ENCODE assay signal across 1 cellular context in genomic region chr11:108734956-108735559, GRCh38.
TF ChIP-seq lines count a peak whose summit lies in the region.

No MANE protein-coding gene starts in this region.

TF ChIP-seq in HEK293, 187 proteins besides CTCF, POLR2A, EP300 and RAD21 (continued from another document):
- TF ChIP-seq PRDM4 (tag by site-specific recombination; IDR thresholded peaks at IDR 0.05), result peak; percentile 51
TF ChIP-seq in HEK293: peak in this region for 1.
